1 cellular context compared by ENCODE assay signal in genomic region chr7:6417408-6417807, GRCh38.
TF ChIP-seq lines count a peak whose summit lies in the region.

No MANE protein-coding gene starts in this region.

TF ChIP-seq in K562, 482 proteins besides CTCF, POLR2A, EP300 and RAD21:
- peak; percentile 56 for TF ChIP-seq ZNF121 (CRISPR knock-in tag; conservative IDR thresholded peaks at IDR 0.05)
- TF ChIP-seq IRF2 (CRISPR knock-in tag; IDR thresholded peaks at IDR 0.05): no peak
